8 cellular contexts compared by ENCODE assay signal in genomic region chr14:54572316-54572715, GRCh38. TPM values are rescaled to one million over a fixed set of nuclear protein-coding genes. Genes with fewer than 3 reads are reported as not detected.
A peak's percentile ranks its signal among the peaks of the same experiment; 100 is the strongest.
DNase-seq lines count a peak whose midpoint lies in the region; ATAC-seq, FAIRE-seq and TF ChIP-seq lines count a peak whose summit lies in the region.

No MANE protein-coding gene starts in this region.

- DNase-seq in NCI-H524 (lab: John Stamatoyannopoulos, UW) (peak; percentile 18 to 49), NCI-H524 treated with DMSO at 0.1 percent for 48 hours (lab: John Stamatoyannopoulos, UW) (no peak), GM12878 (ENCODE audit: low read depth, low spot score) (no peak), trophoblast cell (peak; percentile 54 to 84), OCI-M2 (lab: John Stamatoyannopoulos, UW; ENCODE audit: unreplicated experiment) (no peak), tibial artery (no peak)

- peak; percentile 61 for TF ChIP-seq RAD21 in GM12878 (IDR thresholded peaks at IDR 0.05; ENCODE audit: insufficient read depth, low read depth, low read length)

- H3K79me2 ChIP-seq in Loucy (ENCODE audit: insufficient read depth, low read length): 0 out of 2 replicates have a peak, but pooled peaks cover 4% of the 10 kb centered on the region
- H3K79me2 ChIP-seq in GM12878 (ENCODE audit: control insufficient read depth, insufficient read depth, low read length): no peaks in the 10 kb centered on the region
- H3K79me2 ChIP-seq in trophoblast cell (ENCODE audit: control insufficient read depth, insufficient read depth, low read length, poor library complexity): peaks cover 9% of the 10 kb centered on the region

- H3K9me3 ChIP-seq in Loucy (ENCODE audit: insufficient read depth, low read depth, low read length): peaks cover 11% of the 10 kb centered on the region
- H3K9me3 ChIP-seq in GM12878 (replicated peaks; ENCODE audit: control insufficient read depth, insufficient read depth, low read length): peaks cover 3% of the 10 kb centered on the region; the same call in 2 of the 3 replicates
- H3K9me3 ChIP-seq in trophoblast cell (ENCODE audit: insufficient read depth, low read depth, low read length): no peaks in the 10 kb centered on the region
- no peaks in the 10 kb centered on the region for H3K9me3 ChIP-seq in tibial artery

- H4K20me1 ChIP-seq in Loucy (ENCODE audit: insufficient read depth, low read length, poor library complexity, severe bottlenecking): no peaks in the 10 kb centered on the region
- no peaks in the 10 kb centered on the region for H4K20me1 ChIP-seq in GM12878 (ENCODE audit: control insufficient read depth, insufficient read depth)

- H3K27me3 ChIP-seq in Loucy (ENCODE audit: insufficient read depth, low read length, poor library complexity, severe bottlenecking): no peaks in the 10 kb centered on the region
- H3K27me3 ChIP-seq in GM12878 (replicated peaks in 1 of 2; ENCODE audit: control insufficient read depth in 2 of 2, insufficient read depth in 2 of 2, low read length in 1 of 2): peaks cover 0 to 3% of the 10 kb centered on the region in 2 experiments; a peak in 1 of 4 replicates
- H3K27me3 ChIP-seq in trophoblast cell (ENCODE audit: insufficient read depth, low read length): no peaks in the 10 kb centered on the region
- no peaks in the 10 kb centered on the region for H3K27me3 ChIP-seq in tibial artery

- no peak overlapping the region for H3K4me2 ChIP-seq in Loucy (ENCODE audit: low read depth, low read length, poor library complexity, severe bottlenecking)
- no peak overlapping the region for H3K4me2 ChIP-seq in GM12878 (ENCODE audit: control insufficient read depth, insufficient read depth)
- no peak overlapping the region for H3K4me2 ChIP-seq in trophoblast cell (ENCODE audit: low read length)

- in situ Hi-C loops in GM12878 (cut with MboI): no loop called here

- H3K4ac ChIP-seq in trophoblast cell (ENCODE audit: low read depth, low read length): no peak overlapping the region

- H2BK12ac ChIP-seq in trophoblast cell (ENCODE audit: low read length): no peak overlapping the region

- no peaks in the 10 kb centered on the region; the same call in 1 of the 2 replicates for H3K36me3 ChIP-seq in Loucy (ENCODE audit: insufficient read depth, low read length)
- H3K36me3 ChIP-seq in GM12878 (ENCODE audit: control insufficient read depth in 2 of 2, insufficient read depth in 2 of 2, low read length in 1 of 2): no peaks in the 10 kb centered on the region
- H3K36me3 ChIP-seq in trophoblast cell (ENCODE audit: control insufficient read depth in 1 of 2, insufficient read depth in 2 of 2, low read length in 2 of 2): peaks cover 2 to 4% of the 10 kb centered on the region in 2 experiments
- H3K36me3 ChIP-seq in tibial artery: peaks cover 0 to 7% (median 0%) of the 10 kb centered on the region in 3 donors

- H2BK120ac ChIP-seq in trophoblast cell (ENCODE audit: insufficient read depth, low read length, poor library complexity): no peak overlapping the region

- no peak for TF ChIP-seq EP300 in GM12878 (IDR thresholded peaks at IDR 0.05; ENCODE audit: borderline replicate concordance in 1 of 2, control insufficient read depth in 1 of 2, low read depth in 2 of 2, low read length in 2 of 2)

- CTCF ChIA-PET in GM12878 (lab: Yijun Ruan, JAX): interaction anchor here (1.0 to 2.2 kb wide), 2 partner anchors 151 to 201 kb away, joined by 4 to 11 read pairs; no protein-coding TSS in a partner anchor

- H4K12ac ChIP-seq in trophoblast cell (ENCODE audit: low read depth, low read length): no peak overlapping the region

- POLR2A ChIA-PET in GM12878 (lab: Charles Lee): no interaction called here

- intact Hi-C loops in GM12878 (cut with micrococcal nuclease; ENCODE audit: unreplicated experiment): no loop called here
- intact Hi-C loops in tibial artery (cut with DNase I; ENCODE audit: low total_unique reads): no loop called here

- no TSS peak for BruUV-seq in GM12878 (replicated peaks; lab: Mats Ljungman, UMichigan)

- peaks cover 8% of the 10 kb centered on the region for H3K79me1 ChIP-seq in trophoblast cell (ENCODE audit: low read length)

- H2BK5ac ChIP-seq in trophoblast cell (ENCODE audit: low read depth, low read length, poor library complexity): no peak overlapping the region

- H3K9ac ChIP-seq in Loucy (ENCODE audit: low read depth, low read length, poor library complexity, severe bottlenecking): no peak overlapping the region
- no peak overlapping the region for H3K9ac ChIP-seq in GM12878 (ENCODE audit: control insufficient read depth, insufficient read depth, low read length)
- H3K9ac ChIP-seq in trophoblast cell (ENCODE audit: low read length): no peak overlapping the region

- H3K4me1 ChIP-seq in Loucy (ENCODE audit: insufficient read depth, low read length, poor library complexity, severe bottlenecking): peaks cover 20% of the 10 kb centered on the region
- no peaks in the 10 kb centered on the region for H3K4me1 ChIP-seq in GM12878 (ENCODE audit: control insufficient read depth, insufficient read depth, low read length)
- H3K4me1 ChIP-seq in trophoblast cell (ENCODE audit: control insufficient read depth in 1 of 2, insufficient read depth in 2 of 2, low read length in 2 of 2): peaks cover 12 to 24% of the 10 kb centered on the region in 2 experiments
- peaks cover 0 to 81% (median 29%) of the 10 kb centered on the region in 4 donors for H3K4me1 ChIP-seq in tibial artery

- H3K9me2 ChIP-seq in Loucy (replicated peaks; ENCODE audit: low read depth, low read length): no peaks in the 10 kb centered on the region

- no peak overlapping the region for H3K27ac ChIP-seq in GM12878 (ENCODE audit: control insufficient read depth, insufficient read depth)
- H3K27ac ChIP-seq in trophoblast cell (ENCODE audit: low read depth, low read length): no peak overlapping the region
- H3K27ac ChIP-seq in tibial artery: no peak overlapping the region

- SMC1A ChIA-PET in GM12878 (lab: Charles Lee; ENCODE audit: uncharacterized antibody, unreplicated experiment): interaction anchor here (1.2 to 2.0 kb wide), 3 partner anchors 10 to 201 kb away, joined by 4 to 8 read pairs (median 6); no protein-coding TSS in a partner anchor

- H3K23ac ChIP-seq in trophoblast cell (ENCODE audit: low read length): no peak overlapping the region

- no peak overlapping the region for H4K8ac ChIP-seq in trophoblast cell (ENCODE audit: low read depth, low read length)

- H3F3A ChIP-seq in Loucy (ENCODE audit: low read depth): no peaks in the 10 kb centered on the region

- no peak overlapping the region for H3K14ac ChIP-seq in trophoblast cell (ENCODE audit: low read length)

- no peak for TF ChIP-seq POLR2A in GM12878 (IDR thresholded peaks at IDR 0.05; ENCODE audit: low read depth, low read length)

- H2AFZ ChIP-seq in Loucy (ENCODE audit: low read length) (no peak overlapping the region), GM12878 (ENCODE audit: control insufficient read depth, low read depth, low read length) (no peak overlapping the region), trophoblast cell (ENCODE audit: insufficient read depth, low read length, poor library complexity) (no peak overlapping the region)

- TF ChIP-seq CTCF in Loucy (conservative IDR thresholded peaks at IDR 0.05; ENCODE audit: low read length): peak; percentile 91
- TF ChIP-seq CTCF in GM12878 (IDR thresholded peaks at IDR 0.05 in 2 of 3, conservative IDR thresholded peaks at IDR 0.05 in 1 of 3; ENCODE audit: control insufficient read depth in 2 of 3, extremely low read depth in 1 of 3, insufficient read depth in 1 of 3, low read depth in 3 of 3, low read length in 3 of 3): peak; percentile 38 to 47 (median 43); a peak in 4 of 6 replicates
- TF ChIP-seq CTCF in tibial artery (IDR thresholded peaks at IDR 0.05): peak in 1 of 2 experiments; percentile 30

- H3K4me3 ChIP-seq in Loucy (ENCODE audit: low read length, poor library complexity, severe bottlenecking): no peak overlapping the region
- no peak overlapping the region for H3K4me3 ChIP-seq in GM12878
- no peak overlapping the region for H3K4me3 ChIP-seq in trophoblast cell (ENCODE audit: low read depth, low read length)
- no peak overlapping the region for H3K4me3 ChIP-seq in tibial artery

- no peak for FAIRE-seq in GM12878 (lab: Jason Lieb, UNC)

- no peak overlapping the region for H2AK5ac ChIP-seq in trophoblast cell (ENCODE audit: low read length)

- ATAC-seq in GM12878: no peak
- ATAC-seq in GM18870 (IDR thresholded peaks at IDR 0.05; ENCODE audit: unreplicated experiment): no peak

- 100% methylated on average over 2 of the region's 2 CpGs for WGBS in GM12878 (ENCODE audit: insufficient coverage, insufficient replicate concordance, low lambda C conversion rate, missing lambda C conversion rate)
- no CpG with 5 or more reads among the region's 2 CpGs for WGBS in trophoblast cell (ENCODE audit: extremely low coverage, insufficient coverage, insufficient read length)

- H3K18ac ChIP-seq in trophoblast cell (ENCODE audit: low read length): no peak overlapping the region

- RAD21 ChIA-PET in GM12878 (lab: Charles Lee; ENCODE audit: unreplicated experiment): no interaction called here

- no peak overlapping the region for H4K91ac ChIP-seq in trophoblast cell (ENCODE audit: low read depth, low read length)

TF ChIP-seq in GM12878, 131 proteins besides CTCF, POLR2A, EP300 and RAD21 (continues in another document):
- TF ChIP-seq SMC3 (IDR thresholded peaks at IDR 0.05; ENCODE audit: borderline replicate concordance, low read length): peak; percentile 35; the same call in 1 of the 2 replicates

RNA-seq across cellular contexts. Expression of gene SAMD4A, which starts 5.4 kb away (rescaled TPM):
- 5.6 and 6.9 TPM in 2 replicates for total RNA-seq in GM12878 (2013; cell fraction: nucleolus; rRNA removed)
- 0.38 and 0.40 TPM in 2 replicates for total RNA-seq in GM12878 (2014; rRNA removed)
- total RNA-seq in GM12878 (2014; rRNA removed; fragmentation: Illumina TruSeq; extraction: Trizol): 0.18 and 0.40 TPM in 2 replicates
- 0.48 and 0.56 TPM in 2 replicates for total RNA-seq in GM12878 (2021)
- polyA plus RNA-seq in GM12878 (2011; ENCODE audit: low read depth): 0.38 TPM
- 0.22 and 0.39 TPM in 2 replicates for polyA plus RNA-seq in GM12878 (2011; rRNA removed)
- polyA plus RNA-seq in GM12878 (2011; cell fraction: cytosol; rRNA removed): 0.33 and 0.37 TPM in 2 replicates
- 1.4 and 1.5 TPM in 2 replicates for polyA plus RNA-seq in GM12878 (2011; cell fraction: nucleus; rRNA removed)
- 1.0 and 1.1 TPM in 2 replicates for polyA plus RNA-seq in GM12878 (2012)
- polyA plus RNA-seq in GM12878 (2014; fragmentation: Illumina TruSeq; extraction: Trizol): 0.17 and 0.26 TPM in 2 replicates
- polyA plus RNA-seq in GM12878 (2014; fragmentation: Nextera tagmentation; extraction: Ambion mirVana): under 1 TPM; 0.29 to 0.33 TPM
- 0.18 and 0.49 TPM in 2 replicates for polyA plus RNA-seq in GM12878 (2014; rRNA removed)
- under 1 TPM; 0.05 to 0.12 TPM for polyA plus RNA-seq in GM12878 (2016; fragmentation: Nextera tagmentation; extraction: Ambion mirVana)
- polyA minus RNA-seq in GM12878 (2011; rRNA and poly(A)+ RNA removed): 0.66 and 2.4 TPM in 2 replicates
- not detected in 2 replicates for polyA minus RNA-seq in GM12878 (2011; cell fraction: cytosol; rRNA and poly(A)+ RNA removed)
- polyA minus RNA-seq in GM12878 (2011; cell fraction: nucleus; rRNA and poly(A)+ RNA removed): 1.8 and 3.3 TPM in 2 replicates
- polyA plus RNA-seq in trophoblast cell (2013): 13.2 and 14.0 TPM in 2 replicates

Comparison
In these comparisons a context has a peak if more than half of its experiments do, and no peak if none do; other contexts are left out.
1. DNase-seq: peak in NCI-H524 (2 of 2) and trophoblast cell (2 of 2); none in NCI-H524 treated with DMSO at 0.1 percent for 48 hours (single experiment), GM12878 (single experiment), OCI-M2 (single experiment) and tibial artery (0 of 2).